In the genomic region with DNA sequence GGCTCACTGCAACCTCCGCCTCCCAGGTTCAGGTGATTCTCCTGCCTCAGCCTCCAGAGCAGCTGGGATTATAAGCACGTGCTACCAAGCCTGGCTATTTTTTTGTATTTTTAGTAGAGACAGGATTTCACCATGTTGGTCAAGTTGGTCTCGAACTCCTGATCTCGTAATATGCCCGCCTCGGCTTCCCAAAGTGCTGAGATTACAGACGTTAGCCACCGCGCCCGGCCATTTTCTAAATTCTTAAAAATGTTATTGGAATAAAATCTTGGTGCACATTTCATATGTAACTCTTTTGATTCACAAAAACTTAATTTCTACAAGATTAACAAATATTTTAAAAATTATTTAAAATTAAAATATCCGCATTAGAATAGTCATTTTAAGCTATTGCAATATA, we compare ENCODE assay signal across 10 cellular contexts.
"Had no signal": no experiment of that assay in that cellular context is flagged by ENCODE, and none has a peak within 500 bp of the region (broad histone marks: within the 10 kb centered on the region; RNA-seq: fewer than 3 reads in every experiment).

No MANE protein-coding gene starts in this region.

- DNase-seq: GM23248, GOT3, H7, H9, HCEC 1CT, HFFc6 had no signal

- FAIRE-seq: H1, H54 had no signal

- ATAC-seq: GM23338, HCT116 had no signal
